ENCODE assay signal across 1 cellular context in the genomic region with DNA sequence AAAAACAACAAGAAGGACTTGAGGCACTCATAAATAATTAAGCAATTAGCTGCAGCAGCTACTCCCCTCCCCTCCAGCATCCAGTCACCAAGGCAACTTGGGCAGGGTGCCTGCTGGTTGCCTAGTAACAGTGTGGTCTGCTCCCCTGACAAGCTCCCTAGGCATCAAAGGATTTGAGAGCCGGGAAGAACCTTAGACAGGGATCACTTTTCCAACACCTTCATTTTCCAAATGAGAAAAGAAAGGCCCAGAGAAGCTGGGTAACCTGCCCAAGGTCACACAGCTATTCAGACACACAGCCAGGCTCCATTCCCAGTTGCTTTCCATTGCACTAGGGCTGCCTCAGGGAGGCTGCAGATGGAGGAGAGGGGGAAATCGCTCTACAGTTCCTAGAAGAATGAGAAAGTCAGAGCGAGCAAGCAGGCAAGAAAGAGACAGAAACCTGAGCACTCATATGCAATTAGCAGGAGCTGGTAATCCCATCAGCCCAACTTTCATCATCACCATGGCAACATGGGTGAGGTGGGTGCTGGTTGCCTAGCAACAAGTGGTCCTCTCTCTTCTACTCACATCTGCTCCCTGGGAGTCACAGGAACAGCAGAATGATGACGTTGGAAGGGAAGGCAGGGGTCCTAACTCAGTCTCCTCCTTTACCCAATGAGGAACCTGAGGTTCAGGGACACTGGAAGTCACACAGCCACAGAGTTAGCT.
A peak's percentile ranks its signal among the peaks of the same experiment; 100 is the strongest.
TF ChIP-seq lines count a peak whose summit lies in the region.

No MANE protein-coding gene starts in this region.

TF ChIP-seq in K562, 482 proteins besides CTCF, POLR2A, EP300 and RAD21:
- peak; percentile 65 for TF ChIP-seq ZFP36 (IDR thresholded peaks at IDR 0.05; ENCODE audit: low read depth, low read length, partially characterized antibody)
- TF ChIP-seq MYNN (IDR thresholded peaks at IDR 0.05): peak; percentile 24; the same call in 1 of the 2 replicates
- no peak for TF ChIP-seq MYNN (CRISPR knock-in tag; IDR thresholded peaks at IDR 0.05)
- TF ChIP-seq RBM25 (IDR thresholded peaks at IDR 0.05; ENCODE audit: low read depth, low read length, severe bottlenecking): peak; percentile 14
- TF ChIP-seq BCOR (IDR thresholded peaks at IDR 0.05): 0 out of 2 replicates have a peak, but pooled peaks have one; percentile 29
- TF ChIP-seq, protein P1, sequence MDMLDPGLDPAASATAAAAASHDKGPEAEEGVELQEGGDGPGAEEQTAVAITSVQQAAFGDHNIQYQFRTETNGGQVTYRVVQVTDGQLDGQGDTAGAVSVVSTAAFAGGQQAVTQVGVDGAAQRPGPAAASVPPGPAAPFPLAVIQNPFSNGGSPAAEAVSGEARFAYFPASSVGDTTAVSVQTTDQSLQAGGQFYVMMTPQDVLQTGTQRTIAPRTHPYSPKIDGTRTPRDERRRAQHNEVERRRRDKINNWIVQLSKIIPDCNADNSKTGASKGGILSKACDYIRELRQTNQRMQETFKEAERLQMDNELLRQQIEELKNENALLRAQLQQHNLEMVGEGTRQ (CRISPR knock-in tag; IDR thresholded peaks at IDR 0.05): no peak
- TF ChIP-seq HDAC2 (IDR thresholded peaks at IDR 0.05): peak; percentile 43; the same call in 1 of the 2 replicates
- peak; percentile 26; the same call in 1 of the 2 replicates for TF ChIP-seq CTBP1 (IDR thresholded peaks at IDR 0.05; ENCODE audit: borderline replicate concordance)
- peak; percentile 97 for TF ChIP-seq RFX1 (IDR thresholded peaks at IDR 0.05)
- TF ChIP-seq CSDE1 (IDR thresholded peaks at IDR 0.05): peak in 1 of 2 experiments; percentile 80; a peak in 2 of 4 replicates
- TF ChIP-seq GATAD2A (IDR thresholded peaks at IDR 0.05): no peak
- TF ChIP-seq KDM1A (IDR thresholded peaks at IDR 0.05): peak; percentile 27 to 61; a peak in 2 of 4 replicates
